ENCODE assay signal across 17 cellular contexts in the genomic region with DNA sequence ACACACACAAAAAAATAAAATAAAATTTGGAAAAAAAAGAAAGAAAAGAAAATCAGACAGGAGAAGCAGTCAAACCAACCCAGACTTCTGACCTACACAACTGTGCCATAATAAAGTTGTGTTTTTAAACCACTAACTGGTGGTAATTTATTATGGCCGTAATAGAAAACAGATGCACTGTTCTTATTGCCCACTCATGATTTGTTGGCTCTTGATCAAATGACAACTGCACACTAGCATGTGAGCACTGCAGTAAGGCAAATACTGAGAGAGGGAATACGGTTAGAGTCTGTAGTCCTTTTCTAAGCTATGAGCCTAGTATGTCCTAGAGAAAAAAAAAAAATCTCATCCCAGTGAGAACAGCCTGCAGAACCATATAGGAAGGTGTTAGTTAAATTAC.
"Had no signal": no experiment of that assay in that cellular context is flagged by ENCODE, and none has a peak within 500 bp of the region (broad histone marks: within the 10 kb centered on the region; RNA-seq: fewer than 3 reads in every experiment).

No MANE protein-coding gene starts in this region.

- DNase-seq: activated CD4-positive, alpha-beta T cell treated with anti-CD3 and anti-CD28 coated beads for 4 hours; activated CD4-positive, alpha-beta T cell treated with anti-CD3 and anti-CD28 coated beads, Interleukin-2, amount 50 U/mL, for 48 hours; activated CD4-positive, CD25-positive, alpha-beta regulatory T cell; activated CD8-positive, alpha-beta memory T cell treated with anti-CD3 and anti-CD28 coated beads, Interleukin-2, amount 50 U/mL, for 48 hours; activated effector memory CD4-positive, alpha-beta T cell treated with Interleukin-2 at 50 U/mL for 16 hours; activated naive CD4-positive, alpha-beta T cell treated with anti-CD3 and anti-CD28 coated beads for 36 hours; activated naive CD8-positive, alpha-beta T cell treated with anti-CD3 and anti-CD28 coated beads, Interleukin-2, amount 10 ng/mL, durations not matched to agents 7 days and 5 days; activated T-cell treated with anti-CD3 and anti-CD28 coated beads, Interleukin-2, amount 50 U/mL, for 4 hours; amniotic stem cell; effector memory CD4-positive, alpha-beta T cell; head of caudate nucleus; hypothalamus; pancreas; right cardiac atrium; stimulated activated CD4-positive, alpha-beta T cell treated with anti-CD3 and anti-CD28 coated beads, Interleukin-4, amount 100 ng/mL, for 24 hours; stimulated activated naive CD8-positive, alpha-beta T cell treated with anti-CD3 and anti-CD28 coated beads, Interleukin-15, Interleukin-2, amounts not matched to agents 100 U/mL and 50 U/mL, for 24 hours; substantia nigra had no signal
